Comparison of ENCODE assay signal across 40 cellular contexts in the genomic region with DNA sequence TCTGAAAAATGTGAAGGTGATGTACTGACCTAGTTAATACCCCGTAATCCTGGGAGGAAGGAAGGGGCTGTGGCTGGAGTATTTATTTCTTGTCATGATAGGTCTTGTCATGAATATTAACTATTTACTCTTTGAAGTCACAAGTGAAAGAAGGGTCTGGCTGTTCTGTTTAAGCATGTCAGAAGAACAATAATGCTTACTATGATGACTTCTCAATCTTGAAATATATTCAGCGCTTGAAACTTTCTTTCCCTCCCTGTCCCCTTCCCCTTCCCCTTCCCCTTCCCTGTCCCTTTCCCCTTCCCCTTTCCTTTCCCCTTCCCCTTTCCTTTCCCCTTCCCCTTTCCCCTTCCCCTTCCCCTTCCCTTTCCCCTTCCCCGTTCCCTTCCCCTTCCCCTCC.
"Had no signal": no experiment of that assay in that cellular context is flagged by ENCODE, and none has a peak within 500 bp of the region (broad histone marks: within the 10 kb centered on the region; RNA-seq: fewer than 3 reads in every experiment).

No MANE protein-coding gene starts in this region.

- H3K36me3 Mint-ChIP-seq: activated naive CD4-positive, alpha-beta T cell treated with anti-CD3 and anti-CD28 coated beads, Interleukin-2, amount 10 ng/mL, durations not matched to agents 7 days and 5 days; activated naive CD8-positive, alpha-beta T cell treated with anti-CD3 and anti-CD28 coated beads for 36 hours; activated naive CD8-positive, alpha-beta T cell treated with anti-CD3 and anti-CD28 coated beads, Interleukin-2, amount 10 ng/mL, durations not matched to agents 7 days and 5 days had no signal

- ATAC-seq: activated naive CD4-positive, alpha-beta T cell treated with anti-CD3 and anti-CD28 coated beads, Interleukin-2, amount 50 U/mL, for 72 hours; activated naive CD8-positive, alpha-beta T cell treated with anti-CD3 and anti-CD28 coated beads, Interleukin-2, amount 50 U/mL, for 24 hours; activated T-cell treated with anti-CD3 and anti-CD28 coated beads, Interleukin-2, amount 50 U/mL, for 4 hours; activated T-cell treated with anti-CD3 and anti-CD28 coated beads, Interleukin-2, amount 50 U/mL, for 72 hours; activated T-helper 17 cell treated with anti-CD3 and anti-CD28 coated beads, Interleukin-2, amount 50 U/mL, for 72 hours; body of pancreas had no signal

- H3K4me3 ChIP-seq: adrenal gland, ascending aorta, body of pancreas, breast epithelium, cardiac muscle cell had no signal

- FAIRE-seq: astrocyte, bronchial epithelial cell had no signal

- H3K36me3 ChIP-seq: adrenal gland, ascending aorta, brain microvascular endothelial cell, breast epithelium, cardiac muscle cell had no signal

- H3K4me1 Mint-ChIP-seq: activated naive CD4-positive, alpha-beta T cell treated with anti-CD3 and anti-CD28 coated beads, Interleukin-2, amount 10 ng/mL, durations not matched to agents 7 days and 5 days; activated naive CD4-positive, alpha-beta T cell treated with anti-CD3 and anti-CD28 coated beads, Interleukin-2, amount 50 U/mL, for 24 hours; activated naive CD8-positive, alpha-beta T cell treated with anti-CD3 and anti-CD28 coated beads for 36 hours; activated naive CD8-positive, alpha-beta T cell treated with anti-CD3 and anti-CD28 coated beads, Interleukin-2, amount 10 ng/mL, durations not matched to agents 7 days and 5 days; activated naive CD8-positive, alpha-beta T cell treated with anti-CD3 and anti-CD28 coated beads, Interleukin-2, amount 50 U/mL, for 24 hours; activated T-helper 17 cell treated with anti-CD3 and anti-CD28 coated beads, Interleukin-2, amount 50 U/mL, for 72 hours; central memory CD8-positive, alpha-beta T cell had no signal

- H3K27me3 ChIP-seq: adrenal gland, ascending aorta, body of pancreas, brain microvascular endothelial cell, breast epithelium, cardiac muscle cell had no signal

- DNase-seq: activated effector memory CD4-positive, alpha-beta T cell treated with anti-CD3 and anti-CD28 coated beads, Interleukin-2, amount 50 U/mL, for 16 hours; activated effector memory CD4-positive, alpha-beta T cell treated with Interleukin-2 at 50 U/mL for 16 hours; activated gamma-delta T cell; activated gamma-delta T cell treated with Interleukin-2 at 50 U/mL for 16 hours; activated naive CD4-positive, alpha-beta T cell; activated naive CD4-positive, alpha-beta T cell treated with anti-CD3 and anti-CD28 coated beads for 36 hours; activated naive CD4-positive, alpha-beta T cell treated with anti-CD3 and anti-CD28 coated beads, Interleukin-2, amount 10 ng/mL, durations not matched to agents 7 days and 5 days; activated naive CD4-positive, alpha-beta T cell treated with anti-CD3 and anti-CD28 coated beads, Interleukin-2, amount 50 U/mL, for 16 hours; activated naive CD4-positive, alpha-beta T cell treated with Interleukin-2 at 50 U/mL for 16 hours; activated naive CD8-positive, alpha-beta T cell treated with anti-CD3 and anti-CD28 coated beads for 36 hours; activated naive CD8-positive, alpha-beta T cell treated with anti-CD3 and anti-CD28 coated beads, Interleukin-2, amount 10 ng/mL, durations not matched to agents 7 days and 5 days; activated naive CD8-positive, alpha-beta T cell treated with anti-CD3 and anti-CD28 coated beads, Interleukin-2, amount 50 U/mL, for 24 hours; activated T-cell treated with anti-CD3 and anti-CD28 coated beads, Interleukin-2, amount 50 U/mL, for 1 hour; activated T-cell treated with anti-CD3 and anti-CD28 coated beads, Interleukin-2, amount 50 U/mL, for 24 hours; activated T-cell treated with anti-CD3 and anti-CD28 coated beads, Interleukin-2, amount 50 U/mL, for 4 hours; activated T-cell treated with anti-CD3 and anti-CD28 coated beads, Interleukin-2, amount 50 U/mL, for 48 hours; activated T-cell treated with anti-CD3 and anti-CD28 coated beads, Interleukin-2, amount 50 U/mL, for 72 hours; adrenal gland; amniotic stem cell; amygdala; anterior cingulate cortex; aorta; body of pancreas; brain microvascular endothelial cell; caudate nucleus; central memory CD4-positive, alpha-beta T cell; cerebellar nuclear complex had no signal

- H3K9me3 Mint-ChIP-seq: activated naive CD4-positive, alpha-beta T cell treated with anti-CD3 and anti-CD28 coated beads, Interleukin-2, amount 10 ng/mL, durations not matched to agents 7 days and 5 days; activated naive CD4-positive, alpha-beta T cell treated with anti-CD3 and anti-CD28 coated beads, Interleukin-2, amount 50 U/mL, for 24 hours; activated naive CD8-positive, alpha-beta T cell treated with anti-CD3 and anti-CD28 coated beads, Interleukin-2, amount 10 ng/mL, durations not matched to agents 7 days and 5 days; activated T-cell treated with anti-CD3 and anti-CD28 coated beads, Interleukin-2, amount 50 U/mL, for 24 hours; activated T-cell treated with anti-CD3 and anti-CD28 coated beads, Interleukin-2, amount 50 U/mL, for 4 hours; activated T-helper 1 cell treated with anti-CD3 and anti-CD28 coated beads, Interleukin-12 subunit alpha, Interleukin-12 subunit beta, Interleukin-2, Interleukin-4 antibody, amounts not matched to agents 30 ng/mL and 10 ng/mL and 1 ng/mL, durations not matched to agents 14 hours and 24 hours and 36 hours; activated T-helper 2 cell treated with anti-CD3 and anti-CD28 coated beads, Interferon-gamma antibody, Interleukin-2, Interleukin-4, amounts not matched to agents 10 μg/mL and 5 μg/mL and 100 μg/mL, durations not matched to agents 14 hours and 24 hours and 36 hours; central memory CD8-positive, alpha-beta T cell had no signal

- H3K9me3 ChIP-seq: adrenal gland, body of pancreas had no signal

- H3K4me3 Mint-ChIP-seq: activated naive CD4-positive, alpha-beta T cell treated with anti-CD3 and anti-CD28 coated beads for 36 hours; activated naive CD4-positive, alpha-beta T cell treated with anti-CD3 and anti-CD28 coated beads, Interleukin-2, amount 10 ng/mL, durations not matched to agents 7 days and 5 days; activated naive CD4-positive, alpha-beta T cell treated with anti-CD3 and anti-CD28 coated beads, Interleukin-2, amount 50 U/mL, for 24 hours; activated naive CD8-positive, alpha-beta T cell; activated naive CD8-positive, alpha-beta T cell treated with anti-CD3 and anti-CD28 coated beads for 36 hours; activated naive CD8-positive, alpha-beta T cell treated with anti-CD3 and anti-CD28 coated beads, Interleukin-2, amount 10 ng/mL, durations not matched to agents 7 days and 5 days; activated naive CD8-positive, alpha-beta T cell treated with anti-CD3 and anti-CD28 coated beads, Interleukin-2, amount 50 U/mL, for 24 hours; activated T-cell treated with anti-CD3 and anti-CD28 coated beads, Interleukin-2, amount 50 U/mL, for 24 hours; activated T-cell treated with anti-CD3 and anti-CD28 coated beads, Interleukin-2, amount 50 U/mL, for 4 hours; activated T-cell treated with anti-CD3 and anti-CD28 coated beads, Interleukin-2, amount 50 U/mL, for 72 hours; activated T-helper 1 cell treated with anti-CD3 and anti-CD28 coated beads, Interleukin-12 subunit alpha, Interleukin-12 subunit beta, Interleukin-2, Interleukin-4 antibody, amounts not matched to agents 30 ng/mL and 10 ng/mL and 1 ng/mL, durations not matched to agents 14 hours and 24 hours and 36 hours; activated T-helper 17 cell treated with anti-CD3 and anti-CD28 coated beads, Interleukin-2, amount 50 U/mL, for 72 hours; brain; central memory CD8-positive, alpha-beta T cell had no signal

- H3K27ac Mint-ChIP-seq: activated naive CD4-positive, alpha-beta T cell treated with anti-CD3 and anti-CD28 coated beads for 36 hours; activated naive CD4-positive, alpha-beta T cell treated with anti-CD3 and anti-CD28 coated beads, Interleukin-2, amount 10 ng/mL, durations not matched to agents 7 days and 5 days; activated naive CD4-positive, alpha-beta T cell treated with anti-CD3 and anti-CD28 coated beads, Interleukin-2, amount 50 U/mL, for 24 hours; activated naive CD4-positive, alpha-beta T cell treated with anti-CD3 and anti-CD28 coated beads, Interleukin-2, amount 50 U/mL, for 72 hours; activated naive CD8-positive, alpha-beta T cell; activated naive CD8-positive, alpha-beta T cell treated with anti-CD3 and anti-CD28 coated beads for 36 hours; activated naive CD8-positive, alpha-beta T cell treated with anti-CD3 and anti-CD28 coated beads, Interleukin-2, amount 10 ng/mL, durations not matched to agents 7 days and 5 days; activated naive CD8-positive, alpha-beta T cell treated with anti-CD3 and anti-CD28 coated beads, Interleukin-2, amount 50 U/mL, for 24 hours; activated T-cell treated with anti-CD3 and anti-CD28 coated beads, Interleukin-2, amount 50 U/mL, for 24 hours; activated T-cell treated with anti-CD3 and anti-CD28 coated beads, Interleukin-2, amount 50 U/mL, for 72 hours; activated T-helper 1 cell treated with anti-CD3 and anti-CD28 coated beads, Interleukin-12 subunit alpha, Interleukin-12 subunit beta, Interleukin-2, Interleukin-4 antibody, amounts not matched to agents 30 ng/mL and 10 ng/mL and 1 ng/mL, durations not matched to agents 14 hours and 24 hours and 36 hours; activated T-helper 17 cell treated with anti-CD3 and anti-CD28 coated beads, Interleukin-2, amount 50 U/mL, for 72 hours; activated T-helper 2 cell treated with anti-CD3 and anti-CD28 coated beads, Interferon-gamma antibody, Interleukin-2, Interleukin-4, amounts not matched to agents 10 μg/mL and 5 μg/mL and 100 μg/mL, durations not matched to agents 14 hours and 24 hours and 36 hours had no signal

- H3K27ac ChIP-seq: adrenal gland, ascending aorta, body of pancreas, brain microvascular endothelial cell, breast epithelium, cardiac muscle cell had no signal

- H3K27me3 Mint-ChIP-seq: activated naive CD4-positive, alpha-beta T cell treated with anti-CD3 and anti-CD28 coated beads, Interleukin-2, amount 10 ng/mL, durations not matched to agents 7 days and 5 days; activated naive CD8-positive, alpha-beta T cell; activated naive CD8-positive, alpha-beta T cell treated with anti-CD3 and anti-CD28 coated beads, Interleukin-2, amount 50 U/mL, for 24 hours; activated T-cell treated with anti-CD3 and anti-CD28 coated beads, Interleukin-2, amount 50 U/mL, for 24 hours; activated T-helper 17 cell treated with anti-CD3 and anti-CD28 coated beads, Interleukin-2, amount 50 U/mL, for 72 hours; brain had no signal

- H3K4me1 ChIP-seq: adrenal gland, ascending aorta, body of pancreas, breast epithelium had no signal
